ENCODE assay signal across 19 cellular contexts in the genomic region with DNA sequence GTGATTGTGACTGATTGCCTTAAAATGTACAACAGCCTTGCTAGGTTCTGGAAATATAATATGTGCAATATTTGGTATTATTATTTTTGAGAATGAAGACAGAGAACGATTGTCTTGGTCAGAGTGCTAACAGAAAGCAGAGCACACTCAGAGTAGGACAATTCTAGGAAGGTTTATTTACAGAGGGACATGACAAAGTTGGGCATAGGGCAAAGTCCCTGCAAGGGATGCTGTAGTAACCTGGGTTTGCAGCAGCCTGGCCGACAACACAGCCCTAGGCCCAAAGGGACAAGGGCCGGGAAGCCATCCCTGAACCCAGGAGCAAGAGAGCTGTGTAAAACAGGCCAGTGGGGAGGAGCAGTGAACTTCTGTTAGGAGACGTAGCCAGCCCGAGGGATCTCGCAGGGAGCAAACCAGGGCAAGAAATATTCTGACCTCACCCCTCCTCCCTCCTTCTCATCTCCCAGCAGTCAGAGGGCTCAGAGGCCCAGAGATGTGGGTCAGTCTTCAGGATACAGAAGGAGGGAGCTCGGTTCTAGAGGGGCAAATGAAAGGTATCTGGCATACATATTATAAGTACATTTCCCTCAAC. TPM values are rescaled to one million over a fixed set of nuclear protein-coding genes. Genes with fewer than 3 reads are reported as not detected.
A peak's percentile ranks its signal among the peaks of the same experiment; 100 is the strongest.
DNase-seq lines count a peak whose midpoint lies in the region; ATAC-seq, FAIRE-seq and TF ChIP-seq lines count a peak whose summit lies in the region.
"Had no signal": no experiment of that assay in that cellular context is flagged by ENCODE, and none has a peak within 500 bp of the region (broad histone marks: within the 10 kb centered on the region; RNA-seq: fewer than 3 reads in every experiment).

No MANE protein-coding gene starts in this region.

- no peaks in the 10 kb centered on the region for H3K9me1 ChIP-seq in K562 (ENCODE audit: control insufficient read depth, insufficient read depth, low read length)

- H4K8ac ChIP-seq in neuronal stem cell (ENCODE audit: low read depth, low read length) = no peak overlapping the region

- H3K4me3 Mint-ChIP-seq in GM23338 = no peak overlapping the region
- no peak overlapping the region for H3K4me3 Mint-ChIP-seq in stimulated activated naive CD8-positive, alpha-beta T cell treated with anti-CD3 and anti-CD28 coated beads, Interleukin-15, amount 100 ng/mL, for 72 hours
- no peak overlapping the region for H3K4me3 Mint-ChIP-seq in activated T-helper 1 cell treated with anti-CD3 and anti-CD28 coated beads, Interleukin-12 subunit alpha, Interleukin-12 subunit beta, Interleukin-2, Interleukin-4 antibody, amounts not matched to agents 30 ng/mL and 10 ng/mL and 1 ng/mL, durations not matched to agents 14 hours and 24 hours and 36 hours
- H3K4me3 Mint-ChIP-seq: CD4-positive, CD25-positive, alpha-beta regulatory T cell had no signal

- H3K4me1 ChIP-seq in GM23338 (ENCODE audit: insufficient read depth) = no peaks in the 10 kb centered on the region
- H3K4me1 ChIP-seq in K562 (replicated peaks in 1 of 2; ENCODE audit: control insufficient read depth in 2 of 2, insufficient read depth in 2 of 2, low read length in 2 of 2) = peaks cover 0 to 7% of the 10 kb centered on the region in 2 experiments; a peak in 2 of 5 replicates
- H3K4me1 ChIP-seq in neuronal stem cell (ENCODE audit: control insufficient read depth in 2 of 2, insufficient read depth in 1 of 2, low read depth in 1 of 2, low read length in 2 of 2) = no peaks in the 10 kb centered on the region
- no peaks in the 10 kb centered on the region for H3K4me1 ChIP-seq in foreskin keratinocyte
- H3K4me1 ChIP-seq: BE2C had no signal

- WGBS in K562 (ENCODE audit: insufficient coverage, low coverage, missing lambda C conversion rate) = 19% methylated on average over 5 of the region's 7 CpGs
- no CpG with 5 or more reads among the region's 7 CpGs for WGBS in neuronal stem cell (ENCODE audit: extremely low coverage in 2 of 2, insufficient read length in 2 of 2, insufficient replicate concordance in 1 of 2), 2 donors

- H3K27ac Mint-ChIP-seq in GM23338 = no peak overlapping the region
- no peak overlapping the region for H3K27ac Mint-ChIP-seq in stimulated activated naive CD8-positive, alpha-beta T cell treated with anti-CD3 and anti-CD28 coated beads, Interleukin-15, amount 100 ng/mL, for 72 hours
- H3K27ac Mint-ChIP-seq in activated T-helper 1 cell treated with anti-CD3 and anti-CD28 coated beads, Interleukin-12 subunit alpha, Interleukin-12 subunit beta, Interleukin-2, Interleukin-4 antibody, amounts not matched to agents 30 ng/mL and 10 ng/mL and 1 ng/mL, durations not matched to agents 14 hours and 24 hours and 36 hours = no peak overlapping the region
- H3K27ac Mint-ChIP-seq: CD4-positive, CD25-positive, alpha-beta regulatory T cell had no signal

- no peaks in the 10 kb centered on the region for H3K9me3 Mint-ChIP-seq in GM23338
- no peaks in the 10 kb centered on the region for H3K9me3 Mint-ChIP-seq in stimulated activated naive CD8-positive, alpha-beta T cell treated with anti-CD3 and anti-CD28 coated beads, Interleukin-15, amount 100 ng/mL, for 72 hours
- no peaks in the 10 kb centered on the region for H3K9me3 Mint-ChIP-seq in activated T-helper 1 cell treated with anti-CD3 and anti-CD28 coated beads, Interleukin-12 subunit alpha, Interleukin-12 subunit beta, Interleukin-2, Interleukin-4 antibody, amounts not matched to agents 30 ng/mL and 10 ng/mL and 1 ng/mL, durations not matched to agents 14 hours and 24 hours and 36 hours

- H3K23ac ChIP-seq in neuronal stem cell (ENCODE audit: low read depth, low read length, poor library complexity) = no peak overlapping the region

- H3K4ac ChIP-seq in neuronal stem cell (ENCODE audit: low read length) = no peak overlapping the region

- H3K36me3 Mint-ChIP-seq in GM23338 (ENCODE audit: low read depth) = no peaks in the 10 kb centered on the region
- H3K36me3 Mint-ChIP-seq in activated T-helper 1 cell treated with anti-CD3 and anti-CD28 coated beads, Interleukin-12 subunit alpha, Interleukin-12 subunit beta, Interleukin-2, Interleukin-4 antibody, amounts not matched to agents 30 ng/mL and 10 ng/mL and 1 ng/mL, durations not matched to agents 14 hours and 24 hours and 36 hours (ENCODE audit: low read depth) = no peaks in the 10 kb centered on the region
- H3K36me3 Mint-ChIP-seq: CD4-positive, CD25-positive, alpha-beta regulatory T cell had no signal

- H2BK12ac ChIP-seq in neuronal stem cell (ENCODE audit: low read length) = no peak overlapping the region

- intact Hi-C loops in K562 (cut with micrococcal nuclease) (no loop called here), left ventricle myocardium superior (cut with micrococcal nuclease) (no loop called here)
- intact Hi-C loops in activated T-helper 1 cell treated with anti-CD3 and anti-CD28 coated beads, Interleukin-12 subunit alpha, Interleukin-12 subunit beta, Interleukin-2, Interleukin-4 antibody, amounts not matched to agents 30 ng/mL and 10 ng/mL and 1 ng/mL, durations not matched to agents 14 hours and 24 hours and 36 hours (cut with micrococcal nuclease) = no loop called here

- H3K4me3 ChIP-seq in GM23338 = no peak overlapping the region
- H3K4me3 ChIP-seq in K562 = no peak overlapping the region
- no peak overlapping the region for H3K4me3 ChIP-seq in neuronal stem cell (ENCODE audit: low read length in 2 of 2)
- H3K4me3 ChIP-seq: GM23248 had no signal

- H3K4me2 ChIP-seq in GM23338 (no peak overlapping the region), K562 (ENCODE audit: insufficient read depth, low read length) (no peak overlapping the region), neuronal stem cell (ENCODE audit: insufficient read depth, low read length, poor library complexity, severe bottlenecking) (no peak overlapping the region)

- ATAC-seq in GM23338 (peak; percentile 42; the same call in 2 of the 3 replicates), K562 (peak; percentile 30), left ventricle myocardium superior (peak; percentile 77), foreskin keratinocyte (no peak)
- ATAC-seq in stimulated activated naive CD8-positive, alpha-beta T cell treated with anti-CD3 and anti-CD28 coated beads, Interleukin-15, amount 100 ng/mL, for 72 hours = no peak
- ATAC-seq: Panc1 had no signal

- H3K79me1 ChIP-seq in neuronal stem cell (ENCODE audit: low read depth, low read length) = no peaks in the 10 kb centered on the region

- H3K9me2 ChIP-seq in GM23338 (ENCODE audit: insufficient read depth) = no peaks in the 10 kb centered on the region

- no peak for FAIRE-seq in K562 (lab: Jason Lieb, UNC)
- FAIRE-seq: G401.6 had no signal

- peaks cover 5% of the 10 kb centered on the region for H3K27me3 Mint-ChIP-seq in GM23338 (ENCODE audit: insufficient read depth, low read depth, poor library complexity)
- H3K27me3 Mint-ChIP-seq in stimulated activated naive CD8-positive, alpha-beta T cell treated with anti-CD3 and anti-CD28 coated beads, Interleukin-15, amount 100 ng/mL, for 72 hours = no peaks in the 10 kb centered on the region
- H3K27me3 Mint-ChIP-seq in activated T-helper 1 cell treated with anti-CD3 and anti-CD28 coated beads, Interleukin-12 subunit alpha, Interleukin-12 subunit beta, Interleukin-2, Interleukin-4 antibody, amounts not matched to agents 30 ng/mL and 10 ng/mL and 1 ng/mL, durations not matched to agents 14 hours and 24 hours and 36 hours (ENCODE audit: insufficient read depth) = peaks cover 2% of the 10 kb centered on the region

- no peak overlapping the region for H2AK5ac ChIP-seq in neuronal stem cell (ENCODE audit: low read depth, low read length)

- no peaks in the 10 kb centered on the region for H3K79me2 ChIP-seq in GM23338 (replicated peaks; ENCODE audit: insufficient read depth)
- no peaks in the 10 kb centered on the region for H3K79me2 ChIP-seq in K562 (ENCODE audit: control insufficient read depth, insufficient read depth, low read length)

- H3K14ac ChIP-seq in neuronal stem cell (ENCODE audit: low read length) = no peak overlapping the region

- no peak overlapping the region for H2BK120ac ChIP-seq in neuronal stem cell (ENCODE audit: low read depth, low read length)

- H3K27ac ChIP-seq in GM23338 (ENCODE audit: low read depth) (no peak overlapping the region), K562 (ENCODE audit: extremely low read depth, low read depth, low read length) (no peak overlapping the region), neuronal stem cell (replicated peaks; ENCODE audit: low read length) (no peak overlapping the region), foreskin keratinocyte (no peak overlapping the region)
- H3K27ac ChIP-seq: GM23248 had no signal

- no peaks in the 10 kb centered on the region for H3K9me3 ChIP-seq in K562 (replicated peaks; ENCODE audit: control insufficient read depth, insufficient read depth, low read depth, low read length)
- no peaks in the 10 kb centered on the region for H3K9me3 ChIP-seq in neuronal stem cell (replicated peaks in 1 of 2; ENCODE audit: control insufficient read depth in 2 of 2, insufficient read depth in 1 of 2, low read depth in 1 of 2, low read length in 2 of 2)
- H3K9me3 ChIP-seq: BE2C had no signal

- no peak overlapping the region for H2BK15ac ChIP-seq in neuronal stem cell (ENCODE audit: low read length)

- TF ChIP-seq POLR2A in K562 (conservative IDR thresholded peaks at IDR 0.05) = no peak

- H4K20me1 ChIP-seq in GM23338 (replicated peaks; ENCODE audit: insufficient read depth) = no peaks in the 10 kb centered on the region
- no peaks in the 10 kb centered on the region for H4K20me1 ChIP-seq in K562 (replicated peaks; ENCODE audit: control insufficient read depth, insufficient read depth, low read length)

- no peak overlapping the region for H3K18ac ChIP-seq in neuronal stem cell (ENCODE audit: low read length)

- in situ Hi-C loops in K562 (cut with MboI) = no loop called here

- TF ChIP-seq EP300 in K562 (IDR thresholded peaks at IDR 0.05; ENCODE audit: low read length) = no peak

- H3K9ac ChIP-seq in K562 (ENCODE audit: insufficient read depth in 1 of 2, low read depth in 2 of 2, low read length in 2 of 2) (no peak overlapping the region), neuronal stem cell (ENCODE audit: low read depth, low read length, poor library complexity) (no peak overlapping the region)
- H3K9ac ChIP-seq: GM23248 had no signal

- peaks cover 2% of the 10 kb centered on the region; the same call in 1 of the 3 replicates for H3K4me1 Mint-ChIP-seq in GM23338
- H3K4me1 Mint-ChIP-seq in stimulated activated naive CD8-positive, alpha-beta T cell treated with anti-CD3 and anti-CD28 coated beads, Interleukin-15, amount 100 ng/mL, for 72 hours = peaks cover 6% of the 10 kb centered on the region
- peaks cover 5% of the 10 kb centered on the region for H3K4me1 Mint-ChIP-seq in activated T-helper 1 cell treated with anti-CD3 and anti-CD28 coated beads, Interleukin-12 subunit alpha, Interleukin-12 subunit beta, Interleukin-2, Interleukin-4 antibody, amounts not matched to agents 30 ng/mL and 10 ng/mL and 1 ng/mL, durations not matched to agents 14 hours and 24 hours and 36 hours (ENCODE audit: low read depth)
- H3K4me1 Mint-ChIP-seq: CD4-positive, CD25-positive, alpha-beta regulatory T cell had no signal

- no peak overlapping the region for H4K91ac ChIP-seq in neuronal stem cell (ENCODE audit: low read depth, low read length, poor library complexity)

- H2AFZ ChIP-seq in GM23338 = peak overlapping the region; percentile 84; the same call in 1 of the 2 replicates
- peak overlapping the region; percentile 76 for H2AFZ ChIP-seq in K562 (ENCODE audit: low read depth, low read length)
- peak overlapping the region; percentile 74 for H2AFZ ChIP-seq in neuronal stem cell (ENCODE audit: low read length)
- H2AFZ ChIP-seq: GM23248 had no signal

- POLR2A ChIA-PET in K562 (lab: Yijun Ruan, JAX) = no interaction called here

- no peak for DNase-seq in GM23338 (ENCODE audit: low spot score)
- no peak for DNase-seq in K562 (ENCODE audit: extremely low read depth in 1 of 4, low spot score in 3 of 4)
- DNase-seq in left ventricle myocardium superior = peak; percentile 33
- no peak for DNase-seq in neuronal stem cell (ENCODE audit: low spot score)
- no peak for DNase-seq in stimulated activated naive CD8-positive, alpha-beta T cell treated with anti-CD3 and anti-CD28 coated beads, Interleukin-15, amount 100 ng/mL, for 72 hours
- DNase-seq in activated T-helper 1 cell treated with anti-CD3 and anti-CD28 coated beads, Interleukin-12 subunit alpha, Interleukin-12 subunit beta, Interleukin-2, Interleukin-4 antibody, amounts not matched to agents 30 ng/mL and 10 ng/mL and 1 ng/mL, durations not matched to agents 14 hours and 24 hours and 36 hours (ENCODE audit: low spot score) = no peak
- no peak for DNase-seq in foreskin keratinocyte
- no peak for DNase-seq in glomerular visceral epithelial cell (ENCODE audit: extremely low spot score)
- DNase-seq: COR-L47, DMS 273 treated with DMSO at 0.1 percent for 48 hours, GM23248, NCI-H1417, NCI-H187 treated with DMSO at 0.1 percent for 48 hours, NCI-H226, NCI-H524 treated with DMSO at 0.1 percent for 48 hours had no signal

- no peak for TF ChIP-seq RAD21 in K562 (CRISPR knock-in tag; conservative IDR thresholded peaks at IDR 0.05 in 1 of 2, IDR thresholded peaks at IDR 0.05 in 1 of 2)

- H3K36me3 ChIP-seq in GM23338 (ENCODE audit: insufficient read depth) (no peaks in the 10 kb centered on the region), K562 (ENCODE audit: control insufficient read depth, insufficient read depth, low read length) (no peaks in the 10 kb centered on the region), neuronal stem cell (replicated peaks in 1 of 2; ENCODE audit: control insufficient read depth in 2 of 2, insufficient read depth in 2 of 2, low read length in 2 of 2) (no peaks in the 10 kb centered on the region)
- H3K36me3 ChIP-seq: BE2C had no signal

- no TSS peak for BruUV-seq in K562 (replicated peaks; lab: Mats Ljungman, UMichigan)

- no peaks in the 10 kb centered on the region for H3K27me3 ChIP-seq in GM23338 (ENCODE audit: insufficient read depth)
- H3K27me3 ChIP-seq in K562 (ENCODE audit: control insufficient read depth in 2 of 2, insufficient read depth in 2 of 2, low read length in 2 of 2) = 0 out of 5 replicates have a peak, but pooled peaks cover 0 to 6% of the 10 kb centered on the region in 2 experiments
- no peaks in the 10 kb centered on the region for H3K27me3 ChIP-seq in neuronal stem cell (ENCODE audit: control insufficient read depth in 3 of 3, insufficient read depth in 3 of 3, low read depth in 1 of 3, low read length in 3 of 3)
- no peaks in the 10 kb centered on the region for H3K27me3 ChIP-seq in foreskin keratinocyte
- H3K27me3 ChIP-seq: BE2C had no signal

- no peaks in the 10 kb centered on the region for H3F3A ChIP-seq in GM23338 (replicated peaks; ENCODE audit: low read depth)

- H2BK5ac ChIP-seq in neuronal stem cell (ENCODE audit: low read length) = no peak overlapping the region

- CTCF ChIA-PET in K562 (lab: Yijun Ruan, JAX; ENCODE audit: low intra/inter-chr PET ratio) = no interaction called here

- TF ChIP-seq CTCF in GM23338 (conservative IDR thresholded peaks at IDR 0.05; ENCODE audit: low read depth in 2 of 2) = no peak
- no peak for TF ChIP-seq CTCF in K562 (IDR thresholded peaks at IDR 0.05 in 2 of 3, conservative IDR thresholded peaks at IDR 0.05 in 1 of 3; ENCODE audit: insufficient read depth in 2 of 3, low read depth in 1 of 3, low read length in 3 of 3)
- no peak for TF ChIP-seq CTCF in foreskin keratinocyte (conservative IDR thresholded peaks at IDR 0.05)

RNA-seq across cellular contexts. Expression of a gene that starts 51.0 kb away (rescaled TPM):
- 102 and 108 TPM in 2 replicates for total RNA-seq in GM23338 (2014; rRNA removed; shearing (Covaris generic))
- 148 and 152 TPM in 2 replicates for polyA plus RNA-seq in GM23338 (2016; fragmentation: Nextera tagmentation; extraction: Ambion mirVana)
- total RNA-seq in K562 (2011; cell fraction: chromatin; rRNA removed; ENCODE audit: low replicate concordance) = not detected in 2 replicates
- not detected in 2 replicates for total RNA-seq in K562 (2011; cell fraction: nucleolus; rRNA removed)
- 0.29 TPM in 1 of 2 replicates, not detected in the other for total RNA-seq in K562 (2011; cell fraction: nucleoplasm; rRNA removed)
- 0.37 and 0.54 TPM in 2 replicates for total RNA-seq in K562 (2014; rRNA removed)
- 0.51 and 0.70 TPM in 2 replicates for total RNA-seq in K562 (2014; rRNA removed; fragmentation: Illumina TruSeq; extraction: Trizol)
- total RNA-seq in K562 (2015; rRNA removed; fragmentation: Illumina TruSeq; extraction: Trizol) = 0.19 and 0.40 TPM in 2 replicates
- total RNA-seq in K562 (2021) = 0.58 and 0.98 TPM in 2 replicates
- 0.14 and 0.23 TPM in 2 replicates for polyA plus RNA-seq in K562 (2011; rRNA removed)
- polyA plus RNA-seq in K562 (2011; cell fraction: cytosol; rRNA removed) = 0.15 and 0.28 TPM in 2 replicates
- polyA plus RNA-seq in K562 (2011; cell fraction: nucleus; rRNA removed) = 0.21 and 0.34 TPM in 2 replicates
- 0.57 and 6.0 TPM in 2 replicates for polyA plus RNA-seq in K562 (2012)
- 0.53 and 1.3 TPM in 2 replicates for polyA plus RNA-seq in K562 (2014; fragmentation: Illumina TruSeq; extraction: Trizol)
- polyA plus RNA-seq in K562 (2014; fragmentation: Nextera tagmentation; extraction: Ambion mirVana) = under 1 TPM; 0.10 to 0.18 TPM
- 0.19 and 1.3 TPM in 2 replicates for polyA plus RNA-seq in K562 (2014; rRNA removed)
- polyA minus RNA-seq in K562 (2011; rRNA and poly(A)+ RNA removed) = 0.39 and 0.54 TPM in 2 replicates
- 0.76 and 1.5 TPM in 2 replicates for polyA minus RNA-seq in K562 (2011; cell fraction: cytosol; rRNA and poly(A)+ RNA removed)
- polyA minus RNA-seq in K562 (2011; cell fraction: nucleus; rRNA and poly(A)+ RNA removed) = 0.13 and 0.44 TPM in 2 replicates
- total RNA-seq in left ventricle myocardium superior = 116 TPM
- 98.8 TPM for polyA plus RNA-seq in neuronal stem cell (2013, experiment 1 of 2)
- 103 TPM for polyA plus RNA-seq in neuronal stem cell (2013, experiment 2 of 2)
- total RNA-seq in activated T-helper 1 cell treated with anti-CD3 and anti-CD28 coated beads, Interleukin-12 subunit alpha, Interleukin-12 subunit beta, Interleukin-2, Interleukin-4 antibody, amounts not matched to agents 30 ng/mL and 10 ng/mL and 1 ng/mL, durations not matched to agents 14 hours and 24 hours and 36 hours = 1.3 and 2.1 TPM in 2 replicates
- 15.1 and 17.1 TPM in 2 replicates for total RNA-seq in foreskin keratinocyte
- polyA plus RNA-seq in foreskin keratinocyte = 6.7 and 6.9 TPM in 2 replicates
- polyA plus RNA-seq: CD4-positive, CD25-positive, alpha-beta regulatory T cell had no signal

Comparison
In these comparisons a context has a peak if more than half of its experiments do, and no peak if none do; other contexts are left out.
1. ATAC-seq: peak in GM23338 (single experiment), K562 (single experiment) and left ventricle myocardium superior (single experiment); none in stimulated activated naive CD8-positive, alpha-beta T cell treated with anti-CD3 and anti-CD28 coated beads, Interleukin-15, amount 100 ng/mL, for 72 hours (single experiment) and foreskin keratinocyte (single experiment).
2. Peak in every context shown above with its lines, with median percentiles within 50 percentile points of each other: H2AFZ ChIP-seq.